In the genomic region with DNA sequence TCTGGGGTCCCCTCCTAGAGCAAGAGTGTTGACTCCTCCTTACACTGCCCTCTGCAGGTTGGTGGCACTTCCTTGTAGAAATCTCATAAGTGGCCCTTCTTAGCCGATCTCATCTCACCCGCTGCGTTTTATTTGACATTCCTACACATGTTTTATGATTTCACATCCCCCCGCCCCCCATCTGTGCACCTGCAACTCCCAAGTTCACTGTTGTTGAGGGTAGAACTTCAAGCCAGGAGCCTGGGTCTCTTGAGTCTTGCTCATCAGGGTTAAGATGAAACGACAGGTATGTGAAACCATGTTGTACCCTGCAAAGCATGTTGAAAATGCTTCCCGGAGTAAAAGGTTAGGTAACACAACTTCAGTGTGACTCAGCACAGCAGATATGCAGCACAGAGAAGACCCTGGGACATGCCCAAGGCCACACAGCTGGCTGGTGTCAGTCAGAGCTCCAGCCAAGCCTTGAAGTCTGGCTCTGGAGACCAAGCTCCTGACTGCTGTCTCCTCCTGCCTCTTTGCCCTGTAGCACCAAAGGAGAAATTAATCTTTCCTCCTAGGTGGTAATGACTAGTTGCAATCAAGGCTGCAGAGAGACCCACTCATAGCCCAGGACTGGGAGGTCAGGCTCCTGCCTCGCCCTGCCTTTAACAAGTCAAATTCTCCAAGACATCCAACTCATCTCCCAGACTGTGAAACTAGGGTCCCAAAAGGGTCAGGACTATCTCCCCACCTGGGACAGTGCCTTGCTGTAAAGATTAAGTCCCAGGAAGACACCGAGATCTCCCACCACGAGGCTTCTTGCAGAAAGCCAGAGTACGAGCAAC, we compare ENCODE assay signal across 8 cellular contexts.
DNase-seq lines count a peak whose midpoint lies in the region; ATAC-seq and TF ChIP-seq lines count a peak whose summit lies in the region.

No MANE protein-coding gene starts in this region.

- peak; percentile 49 for DNase-seq in activated naive CD4-positive, alpha-beta T cell treated with anti-CD3 and anti-CD28 coated beads for 36 hours
- no peak for DNase-seq in activated naive CD4-positive, alpha-beta T cell treated with Interleukin-2 at 50 U/mL for 16 hours
- peak; percentile 35 for DNase-seq in NCI-H526 treated with DMSO at 0.1 percent for 48 hours (lab: John Stamatoyannopoulos, UW)
- DNase-seq in brain microvascular endothelial cell = peak; percentile 45
- no peak for DNase-seq in left lobe of liver (ENCODE audit: low spot score)
- no peak for DNase-seq in NCI-H1694 (lab: John Stamatoyannopoulos, UW)
- no peak for DNase-seq in NCI-H187 (lab: John Stamatoyannopoulos, UW)

- H3K27ac Mint-ChIP-seq in activated naive CD4-positive, alpha-beta T cell treated with anti-CD3 and anti-CD28 coated beads for 36 hours = no peak overlapping the region

- H3K27me3 Mint-ChIP-seq in activated naive CD4-positive, alpha-beta T cell treated with anti-CD3 and anti-CD28 coated beads for 36 hours (ENCODE audit: low read depth) = no peaks in the 10 kb centered on the region

- peak; percentile 79 for TF ChIP-seq CTCF in brain microvascular endothelial cell (IDR thresholded peaks at IDR 0.05; ENCODE audit: low read depth, low read length, missing control alignments)

- H3K4me1 Mint-ChIP-seq in activated naive CD4-positive, alpha-beta T cell treated with anti-CD3 and anti-CD28 coated beads for 36 hours (ENCODE audit: low read depth) = peaks cover 6% of the 10 kb centered on the region

- H3K36me3 ChIP-seq in brain microvascular endothelial cell (replicated peaks) = peaks cover 2% of the 10 kb centered on the region

- no peaks in the 10 kb centered on the region for H3K9me3 Mint-ChIP-seq in activated naive CD4-positive, alpha-beta T cell treated with anti-CD3 and anti-CD28 coated beads for 36 hours

- no peak overlapping the region for H3K4me3 ChIP-seq in brain microvascular endothelial cell (ENCODE audit: low read depth, low read length)

- CTCF ChIA-PET in activated naive CD4-positive, alpha-beta T cell treated with anti-CD3 and anti-CD28 coated beads for 36 hours (lab: Charles Lee) = interaction anchor here (0.6 to 1.7 kb wide), 4 partner anchors 8 to 1149 kb away, joined by 3 to 5 read pairs (median 4); no protein-coding TSS in a partner anchor

- no peaks in the 10 kb centered on the region for H3K27me3 ChIP-seq in brain microvascular endothelial cell (replicated peaks)

- H3K4me3 Mint-ChIP-seq in activated naive CD4-positive, alpha-beta T cell treated with anti-CD3 and anti-CD28 coated beads for 36 hours = no peak overlapping the region

- intact Hi-C loops in activated naive CD4-positive, alpha-beta T cell treated with anti-CD3 and anti-CD28 coated beads for 36 hours (cut with micrococcal nuclease) = loop anchor here (1.0 to 5.0 kb wide), 2 partner anchors 78 to 134 kb away; no protein-coding TSS in a partner anchor

- H3K27ac ChIP-seq in brain microvascular endothelial cell = no peak overlapping the region

- H3K36me3 Mint-ChIP-seq in activated naive CD4-positive, alpha-beta T cell treated with anti-CD3 and anti-CD28 coated beads for 36 hours (ENCODE audit: low read depth) = peaks cover 1% of the 10 kb centered on the region

- in situ Hi-C loops in brain microvascular endothelial cell (cut with HindIII; ENCODE audit: low pct_ligation_motif_present, low sequenced_read_pairs) = no loop called here

- peak; percentile 30 for ATAC-seq in left lobe of liver
- no peak for ATAC-seq in activated CD4-positive, CD25-positive, alpha-beta regulatory T cell treated with anti-CD3 and anti-CD28 coated beads, Interleukin-2, amount 50 U/mL, for 24 hours

Comparison
In these comparisons a context has a peak if more than half of its experiments do, and no peak if none do; other contexts are left out.
1. DNase-seq: peak in activated naive CD4-positive, alpha-beta T cell treated with anti-CD3 and anti-CD28 coated beads for 36 hours (single experiment), NCI-H526 treated with DMSO at 0.1 percent for 48 hours (single experiment) and brain microvascular endothelial cell (single experiment); none in activated naive CD4-positive, alpha-beta T cell treated with Interleukin-2 at 50 U/mL for 16 hours (single experiment), left lobe of liver (single experiment), NCI-H1694 (single experiment) and NCI-H187 (0 of 2).